Comparison of ENCODE assay signal across 35 cellular contexts in the genomic region with DNA sequence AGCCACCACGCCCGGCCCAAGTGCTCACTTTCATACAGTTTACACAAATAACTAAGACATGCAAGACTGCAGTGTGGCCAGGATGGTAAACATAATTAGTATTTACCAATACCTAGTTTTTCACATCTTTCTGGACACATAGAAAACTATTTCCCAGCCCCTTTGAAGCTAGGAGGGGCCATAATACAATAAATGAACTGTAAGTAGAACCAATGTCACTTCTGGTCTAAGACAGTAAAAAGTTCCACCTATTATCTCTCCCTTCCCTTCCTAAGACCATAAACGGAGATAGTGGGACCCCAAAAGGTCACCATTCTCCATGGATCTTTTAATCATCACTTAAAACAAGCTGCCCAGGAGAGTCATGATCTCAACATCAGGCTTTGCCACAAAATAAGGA. TPM values are rescaled to one million over a fixed set of nuclear protein-coding genes. Genes with fewer than 3 reads are reported as not detected.
A peak's percentile ranks its signal among the peaks of the same experiment; 100 is the strongest.
DNase-seq lines count a peak whose midpoint lies in the region; ATAC-seq and TF ChIP-seq lines count a peak whose summit lies in the region.
"Had no signal": no experiment of that assay in that cellular context is flagged by ENCODE, and none has a peak within 500 bp of the region (broad histone marks: within the 10 kb centered on the region; RNA-seq: fewer than 3 reads in every experiment).

No MANE protein-coding gene starts in this region.

- peaks cover 22% of the 10 kb centered on the region for H3K4me1 Mint-ChIP-seq in activated naive CD4-positive, alpha-beta T cell treated with anti-CD3 and anti-CD28 coated beads, Interleukin-2, amount 50 U/mL, for 24 hours
- H3K4me1 Mint-ChIP-seq in T-helper 17 cell (peaks cover 13% of the 10 kb centered on the region), nephron progenitor cell (peaks cover 19% of the 10 kb centered on the region)
- H3K4me1 Mint-ChIP-seq: B cell, CD14-positive monocyte had no signal

- DNase-seq in activated naive CD4-positive, alpha-beta T cell treated with Interleukin-2 at 50 U/mL for 16 hours, result no peak
- DNase-seq in SK-N-DZ (ENCODE audit: low spot score), result peak; percentile 90
- DNase-seq in T-helper 17 cell, result no peak
- no peak for DNase-seq in nephron progenitor cell
- no peak for DNase-seq in caudate nucleus (lab: John Stamatoyannopoulos, UW)
- no peak for DNase-seq in prostate gland (ENCODE audit: low spot score)
- DNase-seq: 8988T; ACHN; AML-193; BE2C; C1 segment of cervical spinal cord; Caco-2; Calu3; CD4-positive, alpha-beta memory T cell; CD4-positive, alpha-beta T cell; CD4-positive, CD25-positive, alpha-beta regulatory T cell; CD8-positive, alpha-beta memory T cell; CD8-positive, alpha-beta T cell; COR-L47; DMS 273 treated with DMSO at 0.1 percent for 48 hours; DMS153; DMS53; DMS79; DMS79 treated with DMSO at 0.1 percent for 48 hours; DND-41; EL had no signal

- no peak overlapping the region for H3K4me3 ChIP-seq in prostate gland
- H3K4me3 ChIP-seq: A549; BLaER1; BLaER1 treated with 17β-estradiol and CSF1 and Interleukin-3, amounts not matched to agents 10 nM and 100 nM had no signal

- intact Hi-C loops in prostate gland (cut with DNase I), result no loop called here

- no peaks in the 10 kb centered on the region for H3K36me3 ChIP-seq in prostate gland

- no peaks in the 10 kb centered on the region for H3K9me3 Mint-ChIP-seq in activated naive CD4-positive, alpha-beta T cell treated with anti-CD3 and anti-CD28 coated beads, Interleukin-2, amount 50 U/mL, for 24 hours
- H3K9me3 Mint-ChIP-seq in nephron progenitor cell, result no peaks in the 10 kb centered on the region
- H3K9me3 Mint-ChIP-seq: CD14-positive monocyte; CD4-positive, alpha-beta memory T cell; CD4-positive, alpha-beta T cell; CD4-positive, CD25-positive, alpha-beta regulatory T cell; CD8-positive, alpha-beta memory T cell; CD8-positive, alpha-beta T cell had no signal

- H3K27me3 Mint-ChIP-seq in activated naive CD4-positive, alpha-beta T cell treated with anti-CD3 and anti-CD28 coated beads, Interleukin-2, amount 50 U/mL, for 24 hours, result no peaks in the 10 kb centered on the region
- H3K27me3 Mint-ChIP-seq in T-helper 17 cell (no peaks in the 10 kb centered on the region), nephron progenitor cell (ENCODE audit: low read depth, poor library complexity) (peaks cover 3% of the 10 kb centered on the region)
- H3K27me3 Mint-ChIP-seq: B cell; CD4-positive, alpha-beta memory T cell; CD4-positive, alpha-beta T cell; CD4-positive, CD25-positive, alpha-beta regulatory T cell; CD8-positive, alpha-beta memory T cell had no signal

- H3K4me3 Mint-ChIP-seq in activated naive CD4-positive, alpha-beta T cell treated with anti-CD3 and anti-CD28 coated beads, Interleukin-2, amount 50 U/mL, for 24 hours, result no peak overlapping the region
- no peak overlapping the region for H3K4me3 Mint-ChIP-seq in T-helper 17 cell
- no peak overlapping the region for H3K4me3 Mint-ChIP-seq in nephron progenitor cell
- H3K4me3 Mint-ChIP-seq: B cell; CD14-positive monocyte; CD4-positive, alpha-beta memory T cell; CD4-positive, alpha-beta T cell; CD4-positive, CD25-positive, alpha-beta regulatory T cell; CD8-positive, alpha-beta memory T cell; CD8-positive, alpha-beta T cell had no signal

- WGBS in prostate gland, result 92% methylated on average over 3 of the region's 3 CpGs

- peaks cover 32% of the 10 kb centered on the region for H3K36me3 Mint-ChIP-seq in activated naive CD4-positive, alpha-beta T cell treated with anti-CD3 and anti-CD28 coated beads, Interleukin-2, amount 50 U/mL, for 24 hours
- peaks cover 10% of the 10 kb centered on the region for H3K36me3 Mint-ChIP-seq in T-helper 17 cell (ENCODE audit: low read depth)
- H3K36me3 Mint-ChIP-seq in nephron progenitor cell (ENCODE audit: low read depth), result peaks cover 79% of the 10 kb centered on the region

- no peaks in the 10 kb centered on the region for H3K27me3 ChIP-seq in prostate gland (replicated peaks; ENCODE audit: insufficient read depth)
- H3K27me3 ChIP-seq: BE2C; BLaER1; BLaER1 treated with 17β-estradiol and CSF1 and Interleukin-3, amounts not matched to agents 10 nM and 100 nM had no signal

- ATAC-seq in T-helper 17 cell (no peak), GM18868 (IDR thresholded peaks at IDR 0.05; ENCODE audit: unreplicated experiment) (no peak)
- ATAC-seq: A549; CD8-positive, alpha-beta T cell had no signal

- H3K9me3 ChIP-seq in T-helper 17 cell (ENCODE audit: control insufficient read depth, low read length, poor library complexity, severe bottlenecking) (no peaks in the 10 kb centered on the region), prostate gland (no peaks in the 10 kb centered on the region)
- H3K9me3 ChIP-seq: A549; BE2C; BLaER1; BLaER1 treated with 17β-estradiol and CSF1 and Interleukin-3, amounts not matched to agents 10 nM and 100 nM; Caco-2 had no signal

- no peak for TF ChIP-seq POLR2A in prostate gland (IDR thresholded peaks at IDR 0.05)

- H3K4me1 ChIP-seq in prostate gland (replicated peaks), result no peaks in the 10 kb centered on the region
- H3K4me1 ChIP-seq: A549; BE2C; BLaER1; BLaER1 treated with 17β-estradiol and CSF1 and Interleukin-3, amounts not matched to agents 10 nM and 100 nM; Caco-2 had no signal

- H3K27ac ChIP-seq in caudate nucleus (ENCODE audit: low read depth, low read length) (no peak overlapping the region), prostate gland (no peak overlapping the region)
- H3K27ac ChIP-seq: 22Rv1; A549; BLaER1; BLaER1 treated with 17β-estradiol and CSF1 and Interleukin-3, amounts not matched to agents 10 nM and 100 nM; C4-2B had no signal

- peak overlapping the region; percentile 69 for H3K27ac Mint-ChIP-seq in activated naive CD4-positive, alpha-beta T cell treated with anti-CD3 and anti-CD28 coated beads, Interleukin-2, amount 50 U/mL, for 24 hours
- peak overlapping the region; percentile 69 for H3K27ac Mint-ChIP-seq in T-helper 17 cell
- H3K27ac Mint-ChIP-seq in nephron progenitor cell, result peak overlapping the region; percentile 31
- H3K27ac Mint-ChIP-seq: B cell; CD14-positive monocyte; CD4-positive, alpha-beta memory T cell; CD4-positive, alpha-beta T cell; CD4-positive, CD25-positive, alpha-beta regulatory T cell; CD8-positive, alpha-beta T cell had no signal

- no peak for TF ChIP-seq CTCF in nephron progenitor cell (IDR thresholded peaks at IDR 0.05)
- no peak for TF ChIP-seq CTCF in prostate gland (IDR thresholded peaks at IDR 0.05)

RNA-seq across cellular contexts. Expression of a gene that starts 51.0 kb away (rescaled TPM):
- polyA plus RNA-seq in SK-N-DZ (2014; cell fraction: cytosol; rRNA removed), result 171 and 202 TPM in 2 replicates
- 123 and 132 TPM in 2 replicates for polyA plus RNA-seq in SK-N-DZ (2014; cell fraction: nucleus; rRNA removed)
- total RNA-seq in T-helper 17 cell (10 to 100 TPM; 29.3 to 32.5 TPM), prostate gland (10 to 100 TPM; 34.8 to 55.0 TPM)
